ENCODE assay signal across 1 cellular context in genomic region chr19:45484273-45484945, GRCh38.
TF ChIP-seq lines count a peak whose summit lies in the region.

No MANE protein-coding gene starts in this region.

TF ChIP-seq in H1, 55 proteins besides CTCF, POLR2A, EP300 and RAD21:
- TF ChIP-seq TBP (IDR thresholded peaks at IDR 0.05; ENCODE audit: low read depth, low read length), result no peak
- no peak for TF ChIP-seq TAF1 (IDR thresholded peaks at IDR 0.05; ENCODE audit: low read depth, low read length)
- no peak for TF ChIP-seq HDAC2 (IDR thresholded peaks at IDR 0.05; ENCODE audit: borderline replicate concordance in 1 of 2, low read depth in 2 of 2, low read length in 2 of 2)
- TF ChIP-seq GTF2F1 (IDR thresholded peaks at IDR 0.05; ENCODE audit: borderline replicate concordance, low read depth, low read length), result no peak
- TF ChIP-seq MAFK (IDR thresholded peaks at IDR 0.05; ENCODE audit: low read depth, low read length), result no peak
- no peak for TF ChIP-seq CTBP2 (IDR thresholded peaks at IDR 0.05; ENCODE audit: borderline replicate concordance, insufficient read depth, insufficient read length, low read length)
- no peak for TF ChIP-seq SP2 (IDR thresholded peaks at IDR 0.05; ENCODE audit: low read length)
- no peak for TF ChIP-seq ATF3 (IDR thresholded peaks at IDR 0.05; ENCODE audit: insufficient read depth, low read depth, low read length)
- TF ChIP-seq JUND (IDR thresholded peaks at IDR 0.05; ENCODE audit: low read length), result no peak
- TF ChIP-seq CREB1 (IDR thresholded peaks at IDR 0.05), result no peak
- TF ChIP-seq CBX5 (IDR thresholded peaks at IDR 0.05; ENCODE audit: low read depth, low read length), result no peak
